Comparison of ENCODE assay signal across 3 cellular contexts in genomic region chr10:74765465-74765864, GRCh38.
A peak's percentile ranks its signal among the peaks of the same experiment; 100 is the strongest.
TF ChIP-seq lines count a peak whose summit lies in the region.

No MANE protein-coding gene starts in this region.

TF ChIP-seq in GM23338, 12 proteins besides CTCF, POLR2A, EP300 and RAD21:
- TF ChIP-seq POLR2AphosphoS5 (IDR thresholded peaks at IDR 0.05; ENCODE audit: low read depth) (no peak), ZNF114 (CRISPR knock-in tag; IDR thresholded peaks at IDR 0.05) (no peak), REST (IDR thresholded peaks at IDR 0.05; ENCODE audit: unreplicated experiment) (no peak), ZNF331 (CRISPR knock-in tag; IDR thresholded peaks at IDR 0.05; ENCODE audit: low read depth) (no peak), STAT1 (IDR thresholded peaks at IDR 0.05; ENCODE audit: unreplicated experiment) (no peak)
TF ChIP-seq in GM23338: peak in this region for 0.

TF ChIP-seq in H1, 55 proteins besides CTCF, POLR2A, EP300 and RAD21:
- TF ChIP-seq TAF7 (optimal IDR thresholded peaks at IDR 0.05; ENCODE audit: borderline replicate concordance, low read depth, low read length) (no peak), SIN3A (conservative IDR thresholded peaks at IDR 0.05 in 1 of 2, IDR thresholded peaks at IDR 0.05 in 1 of 2; ENCODE audit: low read depth in 1 of 2, low read length in 2 of 2) (no peak), CHD2 (IDR thresholded peaks at IDR 0.05; ENCODE audit: low read length) (no peak), JUN (IDR thresholded peaks at IDR 0.05; ENCODE audit: low read depth, low read length) (no peak), RFX5 (IDR thresholded peaks at IDR 0.05; ENCODE audit: borderline replicate concordance, low read depth, low read length) (no peak), CHD1 (IDR thresholded peaks at IDR 0.05; ENCODE audit: low read depth, low read length) (no peak), RBBP5 (IDR thresholded peaks at IDR 0.05; ENCODE audit: borderline replicate concordance, low read depth, low read length) (no peak), CEBPB (IDR thresholded peaks at IDR 0.05; ENCODE audit: low read depth, low read length) (no peak), USF2 (IDR thresholded peaks at IDR 0.05; ENCODE audit: low read length) (no peak), SUZ12 (IDR thresholded peaks at IDR 0.05; ENCODE audit: low read length) (no peak), SIX5 (IDR thresholded peaks at IDR 0.05; ENCODE audit: low read depth, low read length) (no peak)

TF ChIP-seq in HepG2, 621 proteins besides CTCF, POLR2A, EP300 and RAD21:
- TF ChIP-seq PTBP1 (IDR thresholded peaks at IDR 0.05; ENCODE audit: low read depth, low read length, poor library complexity, severe bottlenecking) (no peak), ZSCAN5A (CRISPR knock-in tag; IDR thresholded peaks at IDR 0.05; ENCODE audit: borderline replicate concordance) (no peak), ZBTB26 (CRISPR knock-in tag; IDR thresholded peaks at IDR 0.05; ENCODE audit: borderline replicate concordance) (peak; percentile 45; the same call in 1 of the 2 replicates), GLMP (CRISPR knock-in tag; IDR thresholded peaks at IDR 0.05; ENCODE audit: borderline replicate concordance) (no peak), HNRNPL (IDR thresholded peaks at IDR 0.05; ENCODE audit: low read depth, low read length) (no peak), NPAS2 (CRISPR knock-in tag; IDR thresholded peaks at IDR 0.05; ENCODE audit: borderline replicate concordance) (no peak), ZNF512 (CRISPR knock-in tag; IDR thresholded peaks at IDR 0.05) (no peak), HNF4G (IDR thresholded peaks at IDR 0.05; ENCODE audit: borderline replicate concordance, low read depth, low read length) (0 out of 2 replicates have a peak, but pooled peaks have one; percentile 28), HNF4G (CRISPR knock-in tag; IDR thresholded peaks at IDR 0.05; ENCODE audit: borderline replicate concordance, low read depth) (no peak), ZMYM3 (CRISPR knock-in tag; IDR thresholded peaks at IDR 0.05) (no peak), RNF2 (conservative IDR thresholded peaks at IDR 0.05; ENCODE audit: low read depth) (no peak), TRAFD1 (CRISPR knock-in tag; IDR thresholded peaks at IDR 0.05; ENCODE audit: borderline replicate concordance) (no peak), ATF7-NPFF (CRISPR knock-in tag; IDR thresholded peaks at IDR 0.05; ENCODE audit: low read depth) (no peak), ARNTL (CRISPR knock-in tag; IDR thresholded peaks at IDR 0.05) (no peak), NFIB (CRISPR knock-in tag; IDR thresholded peaks at IDR 0.05; ENCODE audit: borderline replicate concordance) (no peak), TERF1 (CRISPR knock-in tag; IDR thresholded peaks at IDR 0.05) (no peak), MAF1 (CRISPR knock-in tag; IDR thresholded peaks at IDR 0.05; ENCODE audit: borderline replicate concordance) (no peak), ZEB1 (IDR thresholded peaks at IDR 0.05; ENCODE audit: insufficient replicate concordance, low read depth) (peak; percentile 43), FOXK1 (CRISPR knock-in tag; IDR thresholded peaks at IDR 0.05; ENCODE audit: borderline replicate concordance, low read depth) (no peak), ZFY (CRISPR knock-in tag; IDR thresholded peaks at IDR 0.05) (no peak), ZKSCAN8 (CRISPR knock-in tag; IDR thresholded peaks at IDR 0.05; ENCODE audit: borderline replicate concordance) (no peak), ZBTB21 (CRISPR knock-in tag; IDR thresholded peaks at IDR 0.05) (no peak), DDIT3 (CRISPR knock-in tag; IDR thresholded peaks at IDR 0.05) (no peak), ZSCAN25 (CRISPR knock-in tag; IDR thresholded peaks at IDR 0.05) (no peak), TGIF2 (CRISPR knock-in tag; IDR thresholded peaks at IDR 0.05) (no peak), NFE2 (CRISPR knock-in tag; IDR thresholded peaks at IDR 0.05) (no peak), ZHX2 (IDR thresholded peaks at IDR 0.05; ENCODE audit: low read depth) (no peak), ZHX2 (CRISPR knock-in tag; IDR thresholded peaks at IDR 0.05; ENCODE audit: borderline replicate concordance) (no peak), SYNCRIP (IDR thresholded peaks at IDR 0.05; ENCODE audit: insufficient read depth, low read depth, low read length) (no peak), HNF4A (CRISPR knock-in tag; IDR thresholded peaks at IDR 0.05) (peak; percentile 37), ZSCAN21 (CRISPR knock-in tag; IDR thresholded peaks at IDR 0.05; ENCODE audit: borderline replicate concordance) (no peak), GPBP1L1 (CRISPR knock-in tag; IDR thresholded peaks at IDR 0.05) (no peak), CSRNP1 (CRISPR knock-in tag; IDR thresholded peaks at IDR 0.05) (no peak), SP140L (CRISPR knock-in tag; IDR thresholded peaks at IDR 0.05; ENCODE audit: borderline replicate concordance) (no peak), BCL6 (CRISPR knock-in tag; IDR thresholded peaks at IDR 0.05) (no peak)
